In genomic region chr10:102597131-102597891, GRCh38 we compare ENCODE assay signal across 10 cellular contexts. TPM values are rescaled to one million over a fixed set of nuclear protein-coding genes. Genes with fewer than 3 reads are reported as not detected.
DNase-seq lines count a peak whose midpoint lies in the region; ATAC-seq and TF ChIP-seq lines count a peak whose summit lies in the region.
"Had no signal": no experiment of that assay in that cellular context is flagged by ENCODE, and none has a peak within 500 bp of the region (broad histone marks: within the 10 kb centered on the region; RNA-seq: fewer than 3 reads in every experiment).

No MANE protein-coding gene starts in this region.

- peaks cover 32% of the 10 kb centered on the region for H3K4me1 ChIP-seq in right cardiac atrium (ENCODE audit: control insufficient read depth, insufficient read depth, low read length)
- H3K4me1 ChIP-seq in vagina = peaks cover 25% of the 10 kb centered on the region

- H3K9me3 ChIP-seq in right cardiac atrium (ENCODE audit: control insufficient read depth, low read length) (no peaks in the 10 kb centered on the region), vagina (no peaks in the 10 kb centered on the region)
- H3K9me3 ChIP-seq: A549, SJSA1 had no signal

- WGBS in right cardiac atrium = 43% methylated on average over 15 of the region's 15 CpGs

- peaks cover 0 to 39% of the 10 kb centered on the region in 2 donors for H3K36me3 ChIP-seq in vagina

- ATAC-seq in right cardiac atrium = peak; percentile 45 to 64
- peak; percentile 33 for ATAC-seq in sciatic nerve
- ATAC-seq in GM18909 (IDR thresholded peaks at IDR 0.05; ENCODE audit: poor library complexity, unreplicated experiment) = no peak
- ATAC-seq in GM19395 (IDR thresholded peaks at IDR 0.05; ENCODE audit: unreplicated experiment) = no peak

- no peak for TF ChIP-seq POLR2A in vagina (IDR thresholded peaks at IDR 0.05)

- DNase-seq in GDM1 (lab: John Stamatoyannopoulos, UW) = peak; percentile 34
- DNase-seq in right cardiac atrium = peak; percentile 69 to 89 (median 85)
- DNase-seq in sciatic nerve (ENCODE audit: low spot score) = no peak
- DNase-seq in activated effector memory CD4-positive, alpha-beta T cell treated with anti-CD3 and anti-CD28 coated beads, Interleukin-2, amount 50 U/mL, for 16 hours = no peak
- DNase-seq in vagina (ENCODE audit: extremely low spot score in 2 of 2) = no peak

- no peak for TF ChIP-seq CTCF in vagina (IDR thresholded peaks at IDR 0.05)

- H3K27ac ChIP-seq in cingulate gyrus (ENCODE audit: low read depth, low read length) (peak overlapping the region; percentile 66), right cardiac atrium (ENCODE audit: low read length) (peak overlapping the region; percentile 76), vagina (no peak overlapping the region)
- H3K27ac ChIP-seq: SJSA1 had no signal

- intact Hi-C loops in right cardiac atrium (cut with DNase I) (loop anchor here in 1 of 4 donors (5.0 kb wide), 1 partner anchor 50 kb away; no protein-coding TSS in a partner anchor), sciatic nerve (cut with DNase I) (no loop called here), vagina (cut with DNase I) (no loop called here)

- H3K4me3 ChIP-seq in right cardiac atrium (ENCODE audit: low read length) (no peak overlapping the region), vagina (no peak overlapping the region)
- H3K4me3 ChIP-seq: A549, SJSA1 had no signal

- H3K27me3 ChIP-seq in right cardiac atrium (ENCODE audit: control insufficient read depth, insufficient read depth) = no peaks in the 10 kb centered on the region
- H3K27me3 ChIP-seq in vagina = no peaks in the 10 kb centered on the region
- H3K27me3 ChIP-seq: SJSA1 had no signal

RNA-seq across cellular contexts. Expression of gene TRIM8, which starts 47.0 kb away (rescaled TPM):
- total RNA-seq in right cardiac atrium (100 to 1,000 TPM; 104 to 120 (median 109) TPM), sciatic nerve (164 TPM), vagina (126 TPM)
- 71.4 TPM for polyA plus RNA-seq in right cardiac atrium

Comparison
In these comparisons a context has a peak if more than half of its experiments do, and no peak if none do; other contexts are left out.
1. DNase-seq: peak in GDM1 (single experiment) and right cardiac atrium (3 of 3); none in sciatic nerve (single experiment), activated effector memory CD4-positive, alpha-beta T cell treated with anti-CD3 and anti-CD28 coated beads, Interleukin-2, amount 50 U/mL, for 16 hours (single experiment) and vagina (0 of 2).
2. ATAC-seq: peak in right cardiac atrium (2 of 2) and sciatic nerve (single experiment); none in GM18909 (single experiment) and GM19395 (single experiment).